In genomic region chr22:45627489-45628233, GRCh38 we compare ENCODE assay signal across 18 cellular contexts. TPM values are rescaled to one million over a fixed set of nuclear protein-coding genes. Genes with fewer than 3 reads are reported as not detected.
DNase-seq lines count a peak whose midpoint lies in the region; ATAC-seq and TF ChIP-seq lines count a peak whose summit lies in the region.
"Had no signal": no experiment of that assay in that cellular context is flagged by ENCODE, and none has a peak within 500 bp of the region (broad histone marks: within the 10 kb centered on the region; RNA-seq: fewer than 3 reads in every experiment).

No MANE protein-coding gene starts in this region.

- intact Hi-C loops in IMR-90 (cut with micrococcal nuclease) (no loop called here), Right ventricle myocardium inferior (cut with DNase I) (no loop called here)

- no peaks in the 10 kb centered on the region for H3K79me1 ChIP-seq in IMR-90 (ENCODE audit: low read depth in 1 of 2, low read length in 2 of 2)

- no TSS peak for BruUV-seq in IMR-90 (replicated peaks; lab: Mats Ljungman, UMichigan)

- peaks cover 28% of the 10 kb centered on the region for H3K27me3 ChIP-seq in IMR-90 (ENCODE audit: control insufficient read depth, insufficient read depth, low read length)

- dilution Hi-C loops in IMR-90 (cut with HindIII; ENCODE audit: low sequenced_read_pairs, unreplicated experiment) = no loop called here

- H3K9ac ChIP-seq in IMR-90 (ENCODE audit: low read depth, low read length) = no peak overlapping the region

- POLR2A ChIA-PET in IMR-90 (lab: Charles Lee; ENCODE audit: unreplicated experiment) = no interaction called here

- CTCF ChIA-PET in IMR-90 (lab: Yijun Ruan, JAX) = no interaction called here

- WGBS in IMR-90 (ENCODE audit: extremely low coverage in 2 of 2, insufficient read length in 1 of 2), 2 experiments = 67% methylated on average over 4 of the region's 22 CpGs; no CpG with 5 or more reads in 1 of the 2 experiments

- H4K20me1 ChIP-seq in IMR-90 (ENCODE audit: insufficient read depth, low read length) = no peaks in the 10 kb centered on the region

- no peak overlapping the region for H2AK9ac ChIP-seq in IMR-90 (replicated peaks; ENCODE audit: low read depth, low read length, poor library complexity)

- no peak overlapping the region for H2BK20ac ChIP-seq in IMR-90 (ENCODE audit: low read depth, low read length)

- H3K4me3 Mint-ChIP-seq in type B pancreatic cell = no peak overlapping the region
- H3K4me3 Mint-ChIP-seq: CD14-positive monocyte, GM23338 had no signal

- no peak overlapping the region for H3K56ac ChIP-seq in IMR-90 (ENCODE audit: extremely low read depth, insufficient read depth, low read length)

- no peak overlapping the region for H4K5ac ChIP-seq in IMR-90 (ENCODE audit: low read depth, low read length)

- H3K27ac ChIP-seq in IMR-90 (ENCODE audit: insufficient read depth, low read length) = no peak overlapping the region

- in situ Hi-C loops in Caki2 (cut with HindIII; ENCODE audit: low pct_unique_long_range_greater_than_20kb, low sequenced_read_pairs) (no loop called here), IMR-90 (cut with MboI; ENCODE audit: low sequenced_read_pairs) (no loop called here)

- H2AK5ac ChIP-seq in IMR-90 (ENCODE audit: low read depth, low read length) = no peak overlapping the region

- H3K4me3 ChIP-seq in IMR-90 (ENCODE audit: insufficient read depth, low read depth, low read length) = no peak overlapping the region
- no peak overlapping the region for H3K4me3 ChIP-seq in fibroblast of villous mesenchyme (ENCODE audit: low read depth, low read length)
- H3K4me3 ChIP-seq: GM12878, GM23338 had no signal

- no peak overlapping the region for H2BK15ac ChIP-seq in IMR-90 (ENCODE audit: low read depth, low read length)

- peaks cover 22% of the 10 kb centered on the region for H3K27me3 Mint-ChIP-seq in type B pancreatic cell

- no peak overlapping the region for H3K14ac ChIP-seq in IMR-90 (replicated peaks; ENCODE audit: low read depth, low read length)

- H3K27ac Mint-ChIP-seq in type B pancreatic cell = peak overlapping the region; percentile 47
- H3K27ac Mint-ChIP-seq: GM23338 had no signal

- ATAC-seq in IMR-90 (ENCODE audit: low read depth) = no peak
- ATAC-seq in Right ventricle myocardium inferior = no peak
- ATAC-seq: GM12878 had no signal

- no peak overlapping the region for H2BK5ac ChIP-seq in IMR-90 (ENCODE audit: low read depth, low read length, poor library complexity, severe bottlenecking)

- H2BK120ac ChIP-seq in IMR-90 (ENCODE audit: low read depth, low read length) = no peak overlapping the region

- no peak overlapping the region for H4K8ac ChIP-seq in IMR-90 (ENCODE audit: low read depth in 2 of 2, low read length in 2 of 2)

- no peak overlapping the region for H3K23ac ChIP-seq in IMR-90 (ENCODE audit: low read depth, low read length)

- H3K36me3 Mint-ChIP-seq in type B pancreatic cell = no peaks in the 10 kb centered on the region
- H3K36me3 Mint-ChIP-seq: CD14-positive monocyte had no signal

- TF ChIP-seq POLR2A in IMR-90 (IDR thresholded peaks at IDR 0.05; ENCODE audit: low read depth, low read length) = no peak

- TF ChIP-seq CTCF in IMR-90 (conservative IDR thresholded peaks at IDR 0.05; ENCODE audit: low read depth, low read length) (no peak), fibroblast of villous mesenchyme (IDR thresholded peaks at IDR 0.05; ENCODE audit: insufficient read depth, low read depth, low read length) (no peak), type B pancreatic cell (conservative IDR thresholded peaks at IDR 0.05) (no peak)

- H3K4me2 ChIP-seq in IMR-90 (ENCODE audit: low read depth, low read length) = no peak overlapping the region

- H2AFZ ChIP-seq in IMR-90 (replicated peaks; ENCODE audit: low read length, poor library complexity) = no peak overlapping the region
- H2AFZ ChIP-seq: GM23338 had no signal

- no peaks in the 10 kb centered on the region for H3K9me3 Mint-ChIP-seq in type B pancreatic cell
- H3K9me3 Mint-ChIP-seq: GM23338 had no signal

- H3K4ac ChIP-seq in IMR-90 (ENCODE audit: low read depth, low read length) = no peak overlapping the region

- H3K36me3 ChIP-seq in IMR-90 (ENCODE audit: control insufficient read depth, insufficient read depth, low read length) = no peaks in the 10 kb centered on the region

- H4K91ac ChIP-seq in IMR-90 (ENCODE audit: insufficient read depth, low read depth, low read length) = no peak overlapping the region

- no peak overlapping the region for H3K18ac ChIP-seq in IMR-90 (ENCODE audit: low read depth, low read length)

- no peak for TF ChIP-seq RAD21 in IMR-90 (IDR thresholded peaks at IDR 0.05; ENCODE audit: low read length)

- 0 out of 2 replicates have a peak, but pooled peaks cover 3% of the 10 kb centered on the region for H3K9me1 ChIP-seq in IMR-90 (ENCODE audit: insufficient read depth, low read length)

- peaks cover 23% of the 10 kb centered on the region for H3K4me1 Mint-ChIP-seq in type B pancreatic cell (ENCODE audit: unreplicated experiment)

- H3K9me3 ChIP-seq in IMR-90 (ENCODE audit: control insufficient read depth, insufficient read depth, low read length) = no peaks in the 10 kb centered on the region

- DNase-seq in Caki2 (ENCODE audit: low read depth) = peak; percentile 88
- DNase-seq in IMR-90 = no peak
- DNase-seq in fibroblast of villous mesenchyme (ENCODE audit: low read depth) = peak; percentile 52
- no peak for DNase-seq in type B pancreatic cell (ENCODE audit: extremely low spot score, unreplicated experiment)
- no peak for DNase-seq in T-helper 1 cell
- no peak for DNase-seq in Right ventricle myocardium inferior (ENCODE audit: missing footprints)
- DNase-seq in pons (ENCODE audit: low spot score) = no peak
- DNase-seq: DMS 273 treated with DMSO at 0.1 percent for 48 hours, KG1, NCI-H1105 treated with DMSO at 0.1 percent for 48 hours, NCI-H1694 treated with DMSO at 0.1 percent for 48 hours, NCI-H2107, NCI-H524 treated with DMSO at 0.1 percent for 48 hours, RPMI8226, SIG-M5 had no signal

- no peaks in the 10 kb centered on the region for H3K4me1 ChIP-seq in IMR-90 (ENCODE audit: control insufficient read depth, insufficient read depth, low read length)

TF ChIP-seq in IMR-90, 13 proteins besides CTCF, POLR2A, EP300 and RAD21:
- TF ChIP-seq BHLHE40 (IDR thresholded peaks at IDR 0.05; ENCODE audit: low read depth, low read length) = 0 out of 2 replicates have a peak, but pooled peaks have one; percentile 28
- no peak for TF ChIP-seq CEBPB (IDR thresholded peaks at IDR 0.05; ENCODE audit: low read depth, low read length)
- TF ChIP-seq NFE2L2 (IDR thresholded peaks at IDR 0.05; ENCODE audit: low read depth, low read length) = no peak

RNA-seq across cellular contexts. Expression of gene ATXN10, which starts 44.0 kb away (rescaled TPM):
- 228 and 323 TPM in 2 replicates for total RNA-seq in Caki2 (2014; rRNA removed; shearing (Covaris generic); ENCODE audit: low replicate concordance)
- total RNA-seq in IMR-90 (2012; rRNA removed) = 116 and 119 TPM in 2 replicates
- polyA plus RNA-seq in IMR-90 (2012; rRNA removed) = 197 and 231 TPM in 2 replicates
- polyA plus RNA-seq in IMR-90 (2012; cell fraction: cytosol; rRNA removed) = 32.5 and 114 TPM in 2 replicates
- polyA plus RNA-seq in IMR-90 (2012; cell fraction: nucleus; rRNA removed; ENCODE audit: low replicate concordance) = 8.9 and 101 TPM in 2 replicates
- 113 and 190 TPM in 2 replicates for total RNA-seq in fibroblast of villous mesenchyme
- total RNA-seq in type B pancreatic cell (ENCODE audit: low replicate concordance) = 117 and 182 TPM in 2 replicates
- 138 TPM for total RNA-seq in Right ventricle myocardium inferior

Comparison
In these comparisons a context has a peak if more than half of its experiments do, and no peak if none do; other contexts are left out.
1. DNase-seq: peak in Caki2 (single experiment) and fibroblast of villous mesenchyme (single experiment); none in IMR-90 (single experiment), type B pancreatic cell (single experiment), T-helper 1 cell (0 of 5), Right ventricle myocardium inferior (single experiment) and pons (single experiment).